ENCODE assay signal across 1 cellular context in the genomic region with DNA sequence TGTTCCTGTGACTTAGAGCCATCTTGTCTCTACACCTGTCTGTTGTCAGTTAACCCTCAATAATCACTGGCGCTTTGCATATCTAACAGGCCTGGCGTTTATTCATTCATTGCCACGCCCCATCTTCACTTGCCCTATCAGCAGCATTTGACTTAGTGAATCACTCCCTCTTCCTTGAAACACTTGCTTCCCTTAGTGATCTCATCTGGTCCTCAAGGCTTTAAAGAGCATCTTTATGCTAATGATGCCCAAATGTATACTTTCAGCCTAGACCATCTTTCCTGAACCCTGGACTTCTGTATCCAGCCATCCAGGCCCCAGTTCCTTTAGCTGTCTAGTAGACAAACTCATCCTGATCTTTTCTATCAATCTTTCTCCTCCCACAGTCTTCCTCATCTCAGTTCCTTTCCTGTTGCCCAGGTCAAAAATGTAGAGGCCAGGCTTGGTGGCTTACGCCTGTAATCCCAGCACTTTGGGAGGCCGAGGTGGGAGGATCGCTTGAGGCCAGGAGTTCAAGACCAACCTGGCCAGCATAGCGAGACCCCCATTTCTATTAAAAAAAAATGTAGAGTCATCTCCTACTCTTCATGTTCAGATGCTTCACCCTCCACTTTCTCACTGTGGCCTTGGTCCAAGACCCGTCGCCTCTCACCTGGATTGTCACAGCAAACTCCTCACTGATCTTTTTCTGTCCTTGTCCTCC.
TF ChIP-seq lines count a peak whose summit lies in the region.

No MANE protein-coding gene starts in this region.

TF ChIP-seq in HCT116, 20 proteins besides CTCF, POLR2A, EP300 and RAD21:
- TF ChIP-seq FOSL1 (IDR thresholded peaks at IDR 0.05; ENCODE audit: low read depth) (no peak), TCF7L2 (IDR thresholded peaks at IDR 0.05; ENCODE audit: borderline replicate concordance, extremely low read depth, insufficient read depth, insufficient read length) (peak; percentile 27)
